Comparison of ENCODE assay signal across 9 cellular contexts in genomic region chr17:77324227-77324626, GRCh38.
DNase-seq lines count a peak whose midpoint lies in the region; ATAC-seq and TF ChIP-seq lines count a peak whose summit lies in the region.
"Had no signal": no experiment of that assay in that cellular context is flagged by ENCODE, and none has a peak within 500 bp of the region (broad histone marks: within the 10 kb centered on the region; RNA-seq: fewer than 3 reads in every experiment).

No MANE protein-coding gene starts in this region.

- no peak for DNase-seq in CD8-positive, alpha-beta T cell
- DNase-seq in Panc1 (ENCODE audit: low read depth, low spot score) (no peak), epithelial cell of proximal tubule (ENCODE audit: low read depth) (no peak), osteocyte (ENCODE audit: extremely low spot score, unreplicated experiment) (peak; percentile 66), GM10266 (ENCODE audit: extremely low spot score) (no peak), NCI-H2107 (lab: John Stamatoyannopoulos, UW) (no peak)
- DNase-seq: activated gamma-delta T cell had no signal

- peaks cover 52% of the 10 kb centered on the region for H3K4me1 Mint-ChIP-seq in CD8-positive, alpha-beta T cell (ENCODE audit: low read depth)
- peaks cover 86% of the 10 kb centered on the region for H3K4me1 Mint-ChIP-seq in osteocyte (ENCODE audit: unreplicated experiment)

- intact Hi-C loops in CD8-positive, alpha-beta T cell (cut with DNase I, micrococcal nuclease), result no loop called here
- intact Hi-C loops in Panc1 (cut with micrococcal nuclease; ENCODE audit: unreplicated experiment), result no loop called here

- no peaks in the 10 kb centered on the region for H3K27me3 Mint-ChIP-seq in CD8-positive, alpha-beta T cell (ENCODE audit: low read depth)
- H3K27me3 Mint-ChIP-seq in osteocyte (ENCODE audit: unreplicated experiment), result no peaks in the 10 kb centered on the region

- H3K27me3 ChIP-seq in CD8-positive, alpha-beta T cell (ENCODE audit: insufficient read depth, low read length), result no peaks in the 10 kb centered on the region
- no peaks in the 10 kb centered on the region for H3K27me3 ChIP-seq in Panc1 (ENCODE audit: control insufficient read depth, insufficient read depth, low read length)

- H3K4me3 ChIP-seq in CD8-positive, alpha-beta T cell (ENCODE audit: low read depth, low read length), result no peak overlapping the region
- peak overlapping the region; percentile 70 to 92 for H3K4me3 ChIP-seq in Panc1 (ENCODE audit: low read depth in 2 of 2, low read length in 2 of 2)
- peak overlapping the region; percentile 45 for H3K4me3 ChIP-seq in epithelial cell of proximal tubule (ENCODE audit: low read depth, low read length)

- H3K36me3 Mint-ChIP-seq in CD8-positive, alpha-beta T cell, result no peaks in the 10 kb centered on the region
- H3K36me3 Mint-ChIP-seq in osteocyte (ENCODE audit: unreplicated experiment), result peaks cover 5% of the 10 kb centered on the region

- H3K9me3 ChIP-seq in CD8-positive, alpha-beta T cell (ENCODE audit: low read length), result no peaks in the 10 kb centered on the region
- no peaks in the 10 kb centered on the region for H3K9me3 ChIP-seq in Panc1 (ENCODE audit: control insufficient read depth, insufficient read depth, low read depth, low read length)

- H3K36me3 ChIP-seq in CD8-positive, alpha-beta T cell (ENCODE audit: insufficient read depth, low read length), result no peaks in the 10 kb centered on the region
- H3K36me3 ChIP-seq in Panc1 (ENCODE audit: control insufficient read depth, insufficient read depth, low read length), result no peaks in the 10 kb centered on the region

- in situ Hi-C loops in Panc1 (cut with HindIII; ENCODE audit: low pct_unique_long_range_greater_than_20kb, low sequenced_read_pairs), result no loop called here

- peak overlapping the region; percentile 32 for H3K4me3 Mint-ChIP-seq in CD8-positive, alpha-beta T cell
- H3K4me3 Mint-ChIP-seq in osteocyte (ENCODE audit: unreplicated experiment), result peak overlapping the region; percentile 80

- POLR2A ChIA-PET in CD8-positive, alpha-beta T cell (lab: Charles Lee), result interaction anchor here (0.9 to 1.4 kb wide), 3 partner anchors 52 to 104 kb away, joined by 3 to 5 read pairs (median 3); no protein-coding TSS in a partner anchor
- POLR2A ChIA-PET in Panc1 (lab: Charles Lee), result no interaction called here

- H3K4me1 ChIP-seq in CD8-positive, alpha-beta T cell (ENCODE audit: insufficient read depth, low read length), result peaks cover 62% of the 10 kb centered on the region
- peaks cover 75% of the 10 kb centered on the region for H3K4me1 ChIP-seq in Panc1 (ENCODE audit: control insufficient read depth, insufficient read depth, low read length)

- peak overlapping the region; percentile 43 for H3K27ac Mint-ChIP-seq in CD8-positive, alpha-beta T cell
- peak overlapping the region; percentile 99 for H3K27ac Mint-ChIP-seq in osteocyte (ENCODE audit: unreplicated experiment)

- CTCF ChIA-PET in CD8-positive, alpha-beta T cell (lab: Charles Lee), result interaction anchor here (2.8 kb wide), 1 partner anchor 105 kb away, joined by 11 read pairs; no protein-coding TSS in a partner anchor
- CTCF ChIA-PET in Panc1 (lab: Charles Lee), result no interaction called here

- H3K27ac ChIP-seq in CD8-positive, alpha-beta T cell (ENCODE audit: low read depth, low read length), result no peak overlapping the region
- H3K27ac ChIP-seq in Panc1 (ENCODE audit: low read length), result peak overlapping the region; percentile 99

- TF ChIP-seq CTCF in CD8-positive, alpha-beta T cell (IDR thresholded peaks at IDR 0.05), result no peak
- no peak for TF ChIP-seq CTCF in Panc1 (IDR thresholded peaks at IDR 0.05)
- no peak for TF ChIP-seq CTCF in epithelial cell of proximal tubule (conservative IDR thresholded peaks at IDR 0.05; ENCODE audit: low read depth, low read length)
- no peak for TF ChIP-seq CTCF in osteocyte (IDR thresholded peaks at IDR 0.05)
- TF ChIP-seq CTCF in GM10266 (IDR thresholded peaks at IDR 0.05; ENCODE audit: control insufficient read depth, insufficient read depth, low read depth, missing control alignments), result no peak

- H3K9me3 Mint-ChIP-seq in CD8-positive, alpha-beta T cell, result no peaks in the 10 kb centered on the region
- H3K9me3 Mint-ChIP-seq in osteocyte (ENCODE audit: unreplicated experiment), result no peaks in the 10 kb centered on the region

- no TSS peak for BruUV-seq in Panc1 (replicated peaks; lab: Mats Ljungman, UMichigan)

- no peak for ATAC-seq in CD8-positive, alpha-beta T cell
- ATAC-seq in Panc1, result no peak
- ATAC-seq in GM18519 (IDR thresholded peaks at IDR 0.05; ENCODE audit: low FRiP score, unreplicated experiment), result no peak
- ATAC-seq in HG03432 (IDR thresholded peaks at IDR 0.05; ENCODE audit: unreplicated experiment), result no peak
